Comparison of ENCODE assay signal across 8 cellular contexts in genomic region chr19:21474671-21475181, GRCh38. TPM values are rescaled to one million over a fixed set of nuclear protein-coding genes. Genes with fewer than 3 reads are reported as not detected.
DNase-seq lines count a peak whose midpoint lies in the region.

No MANE protein-coding gene starts in this region.

- peak overlapping the region; percentile 11 for H3K4me2 ChIP-seq in Karpas-422 (ENCODE audit: low read depth, low read length, poor library complexity, severe bottlenecking)

- DNase-seq in Caki2 (ENCODE audit: low read depth) (peak; percentile 21), Karpas-422 (peak; percentile 55), activated T-cell treated with anti-CD3 and anti-CD28 coated beads for 4 hours (peak; percentile 60), GF-D8 (lab: John Stamatoyannopoulos, UW) (no peak), cortex of kidney (lab: John Stamatoyannopoulos, UW) (no peak)
- DNase-seq in stimulated activated CD8-positive, alpha-beta memory T cell treated with anti-CD3 and anti-CD28 coated beads, Interleukin-15, amount 100 ng/mL, for 48 hours (ENCODE audit: low read depth in 2 of 2): peak; percentile 53 to 79

- H3K9me2 ChIP-seq in Karpas-422 (replicated peaks; ENCODE audit: insufficient read depth, low read length): no peaks in the 10 kb centered on the region

- no peaks in the 10 kb centered on the region for H3K27me3 ChIP-seq in Karpas-422 (ENCODE audit: low read length)
- no peaks in the 10 kb centered on the region for H3K27me3 ChIP-seq in esophagus (ENCODE audit: control insufficient read depth in 1 of 2, insufficient read depth in 2 of 2, low read length in 2 of 2)
- no peaks in the 10 kb centered on the region for H3K27me3 ChIP-seq in mucosa of stomach (ENCODE audit: control insufficient read depth, insufficient read depth, low read length)

- H3K4me3 ChIP-seq in Karpas-422 (ENCODE audit: low read length): peak overlapping the region; percentile 30; the same call in 1 of the 2 replicates
- peak overlapping the region; percentile 33 to 38 for H3K4me3 ChIP-seq in esophagus (ENCODE audit: low read depth in 1 of 2, low read length in 2 of 2)
- peak overlapping the region; percentile 51 for H3K4me3 ChIP-seq in mucosa of stomach (ENCODE audit: low read length)

- H3K27ac ChIP-seq in Karpas-422 (ENCODE audit: low read length) (no peak overlapping the region), esophagus (ENCODE audit: low read depth in 2 of 2, low read length in 1 of 2) (no peak overlapping the region)

- H3K79me2 ChIP-seq in Karpas-422 (ENCODE audit: low read length): no peaks in the 10 kb centered on the region

- H3K9ac ChIP-seq in Karpas-422 (ENCODE audit: low read length) (no peak overlapping the region), mucosa of stomach (ENCODE audit: low read length) (no peak overlapping the region)

- peak overlapping the region; percentile 75; the same call in 1 of the 2 replicates for H2AFZ ChIP-seq in Karpas-422 (ENCODE audit: low read length)

- no peaks in the 10 kb centered on the region for H3K36me3 ChIP-seq in Karpas-422 (ENCODE audit: insufficient read depth, low read length)
- H3K36me3 ChIP-seq in esophagus (ENCODE audit: control insufficient read depth in 2 of 2, insufficient read depth in 2 of 2, low read length in 1 of 2): no peaks in the 10 kb centered on the region
- no peaks in the 10 kb centered on the region for H3K36me3 ChIP-seq in mucosa of stomach (ENCODE audit: control insufficient read depth, insufficient read depth, low read length)

- H4K20me1 ChIP-seq in Karpas-422 (ENCODE audit: insufficient read depth, low read depth, low read length): no peaks in the 10 kb centered on the region

- 7 to 11% methylated on average over 37 of the region's 37 CpGs for WGBS in esophagus, 2 donors

- in situ Hi-C loops in Caki2 (cut with HindIII; ENCODE audit: low pct_unique_long_range_greater_than_20kb, low sequenced_read_pairs): no loop called here

- peaks cover 3% of the 10 kb centered on the region; the same call in 1 of the 2 replicates for H3K4me1 ChIP-seq in Karpas-422 (ENCODE audit: low read length)
- H3K4me1 ChIP-seq in esophagus (ENCODE audit: control insufficient read depth in 2 of 2, insufficient read depth in 2 of 2, low read length in 1 of 2): no peaks in the 10 kb centered on the region
- peaks cover 4% of the 10 kb centered on the region for H3K4me1 ChIP-seq in mucosa of stomach (ENCODE audit: control insufficient read depth, insufficient read depth, low read length)

- H3K9me3 ChIP-seq in Karpas-422 (ENCODE audit: low read length) (no peaks in the 10 kb centered on the region), esophagus (ENCODE audit: control insufficient read depth in 2 of 2, insufficient read depth in 1 of 2, low read depth in 1 of 2, low read length in 1 of 2) (peaks cover 2 to 7% of the 10 kb centered on the region in 2 donors), mucosa of stomach (ENCODE audit: control insufficient read depth, low read length) (no peaks in the 10 kb centered on the region)

RNA-seq across cellular contexts. Expression of gene ZNF429, which starts 30.7 kb away (rescaled TPM):
- total RNA-seq in Caki2 (2014; rRNA removed; shearing (Covaris generic); ENCODE audit: low replicate concordance): 4.0 and 9.5 TPM in 2 replicates
- total RNA-seq in Karpas-422 (2014; rRNA removed; shearing (Covaris generic); ENCODE audit: low replicate concordance): 10.4 and 18.6 TPM in 2 replicates
- 1 to 10 TPM; 2.7 TPM for polyA plus RNA-seq in esophagus

Comparison
In these comparisons a context has a peak if more than half of its experiments do, and no peak if none do; other contexts are left out.
1. DNase-seq: peak in Caki2 (single experiment), Karpas-422 (single experiment), activated T-cell treated with anti-CD3 and anti-CD28 coated beads for 4 hours (single experiment) and stimulated activated CD8-positive, alpha-beta memory T cell treated with anti-CD3 and anti-CD28 coated beads, Interleukin-15, amount 100 ng/mL, for 48 hours (2 of 2); none in GF-D8 (single experiment) and cortex of kidney (single experiment).
2. Peak in every context shown above with its lines, with median percentiles within 50 percentile points of each other: H3K4me3 ChIP-seq.